9 cellular contexts compared by ENCODE assay signal in genomic region chr4:151559595-151559994, GRCh38.
"Had no signal": no experiment of that assay in that cellular context is flagged by ENCODE, and none has a peak within 500 bp of the region (broad histone marks: within the 10 kb centered on the region; RNA-seq: fewer than 3 reads in every experiment).

No MANE protein-coding gene starts in this region.

- H3K27ac ChIP-seq: HL-60, KMS-11 had no signal

- H3K4me1 Mint-ChIP-seq: IgD-negative memory B cell had no signal

- H3K9ac ChIP-seq: KMS-11 had no signal

- H3K4me3 Mint-ChIP-seq: IgD-negative memory B cell had no signal

- H3K27ac Mint-ChIP-seq: IgD-negative memory B cell had no signal

- H3K4me2 ChIP-seq: KMS-11 had no signal

- H3K4me3 ChIP-seq: K562 had no signal

- FAIRE-seq: HepG2, HTR-8/SVneo, K562 had no signal

- ATAC-seq: HepG2, K562 had no signal

- H3K36me3 Mint-ChIP-seq: IgD-negative memory B cell had no signal

- DNase-seq: IMR-90, KBM-7, KG1 had no signal

- H3K9me3 Mint-ChIP-seq: IgD-negative memory B cell had no signal
